ENCODE assay signal across 8 cellular contexts in genomic region chr6:116682334-116682712, GRCh38. TPM values are rescaled to one million over a fixed set of nuclear protein-coding genes. Genes with fewer than 3 reads are reported as not detected.
A peak's percentile ranks its signal among the peaks of the same experiment; 100 is the strongest.
DNase-seq lines count a peak whose midpoint lies in the region; ATAC-seq and TF ChIP-seq lines count a peak whose summit lies in the region.

No MANE protein-coding gene starts in this region.

- H3K4me1 ChIP-seq in BE2C (no peaks in the 10 kb centered on the region), breast epithelium (no peaks in the 10 kb centered on the region), thymus (ENCODE audit: control insufficient read depth, insufficient read depth, low read length) (no peaks in the 10 kb centered on the region)

- H3K4me3 ChIP-seq in BE2C (ENCODE audit: low read depth, low read length) (peak overlapping the region; percentile 99), SK-N-MC (peak overlapping the region; percentile 96), breast epithelium (peak overlapping the region; percentile 68 to 71 (median 70)), thymus (ENCODE audit: low read length) (peak overlapping the region; percentile 76)

- H3K27ac ChIP-seq in SK-N-MC (peak overlapping the region; percentile 66), breast epithelium (no peak overlapping the region), thymus (ENCODE audit: low read depth) (no peak overlapping the region)

- peak overlapping the region; percentile 58 for H3K9ac ChIP-seq in SK-N-MC (ENCODE audit: insufficient read length)

- H3K36me3 Mint-ChIP-seq in memory B cell: peaks cover 16% of the 10 kb centered on the region

- peaks cover 5% of the 10 kb centered on the region for H3K36me3 ChIP-seq in BE2C
- peaks cover 17% of the 10 kb centered on the region for H3K36me3 ChIP-seq in SK-N-MC (ENCODE audit: insufficient read depth, low read length)
- no peaks in the 10 kb centered on the region for H3K36me3 ChIP-seq in breast epithelium
- peaks cover 4% of the 10 kb centered on the region for H3K36me3 ChIP-seq in thymus (ENCODE audit: control insufficient read depth, insufficient read depth)

- peaks cover 2% of the 10 kb centered on the region for H3K9me3 Mint-ChIP-seq in memory B cell

- ATAC-seq in GM18505 (IDR thresholded peaks at IDR 0.05; ENCODE audit: unreplicated experiment) (peak; percentile 29), HG03439 (IDR thresholded peaks at IDR 0.05; ENCODE audit: unreplicated experiment) (peak; percentile 20), memory B cell (ENCODE audit: low read depth) (peak; percentile 26)

- peak overlapping the region; percentile 91 for H3K4me3 Mint-ChIP-seq in memory B cell

- H3K27me3 ChIP-seq in BE2C: no peaks in the 10 kb centered on the region
- no peaks in the 10 kb centered on the region for H3K27me3 ChIP-seq in breast epithelium
- H3K27me3 ChIP-seq in thymus (ENCODE audit: control insufficient read depth, insufficient read depth): no peaks in the 10 kb centered on the region

- TF ChIP-seq CTCF in BE2C (IDR thresholded peaks at IDR 0.05; ENCODE audit: low read depth, low read length): no peak
- TF ChIP-seq CTCF in breast epithelium (IDR thresholded peaks at IDR 0.05): no peak

- H3K27ac Mint-ChIP-seq in memory B cell: peak overlapping the region; percentile 93

- no peaks in the 10 kb centered on the region for H3K27me3 Mint-ChIP-seq in memory B cell

- peaks cover 33% of the 10 kb centered on the region for H3K4me1 Mint-ChIP-seq in memory B cell

- WGBS in thymus: 25% methylated on average over 5 of the region's 5 CpGs

- intact Hi-C loops in breast epithelium (cut with DNase I; ENCODE audit: low total_unique reads): no loop called here

- H3K9me3 ChIP-seq in BE2C (no peaks in the 10 kb centered on the region), SK-N-MC (ENCODE audit: low read depth, low read length) (no peaks in the 10 kb centered on the region), breast epithelium (no peaks in the 10 kb centered on the region), thymus (ENCODE audit: control insufficient read depth) (no peaks in the 10 kb centered on the region)

- DNase-seq in BE2C (no peak), SK-N-MC (ENCODE audit: low read depth, low spot score) (no peak), breast epithelium (ENCODE audit: low spot score in 2 of 2) (no peak), memory B cell (ENCODE audit: low spot score in 2 of 2) (peak in 1 of 2 donors; percentile 17), ureter (ENCODE audit: low spot score) (no peak)

- no peak for TF ChIP-seq POLR2A in GM18505 (IDR thresholded peaks at IDR 0.05; ENCODE audit: borderline replicate concordance, extremely low read depth, insufficient read depth, insufficient read length)
- no peak for TF ChIP-seq POLR2A in breast epithelium (IDR thresholded peaks at IDR 0.05)

RNA-seq across cellular contexts. Expression of gene KPNA5, which starts 1.3 kb away (rescaled TPM):
- polyA plus RNA-seq in BE2C (2012; ENCODE audit: insufficient read depth, insufficient read length, low read depth): 4.2 TPM
- 10 to 100 TPM; 10.8 to 14.3 (median 11.2) TPM for total RNA-seq in breast epithelium
- polyA plus RNA-seq in thymus: 7.3 TPM
- total RNA-seq in ureter: 21.2 TPM

RNA-seq across cellular contexts. Expression of gene ZUP1, which starts 13.8 kb away (rescaled TPM):
- polyA plus RNA-seq in BE2C (2012; ENCODE audit: insufficient read depth, insufficient read length, low read depth): 4.2 TPM
- total RNA-seq in breast epithelium (10 to 100 TPM in 1 of 3 donors, 1 to 10 TPM in 2; 6.6 to 10.4 (median 9.5) TPM), ureter (16.5 TPM)
- 24.3 TPM for polyA plus RNA-seq in thymus
